Comparison of ENCODE assay signal across 8 cellular contexts in genomic region chr1:116666747-116667576, GRCh38. TPM values are rescaled to one million over a fixed set of nuclear protein-coding genes. Genes with fewer than 3 reads are reported as not detected.
DNase-seq lines count a peak whose midpoint lies in the region; ATAC-seq and TF ChIP-seq lines count a peak whose summit lies in the region.

No MANE protein-coding gene starts in this region.

- CTCF ChIA-PET in HCT116 (lab: Charles Lee), result interaction anchor here (1.0 to 1.2 kb wide), 2 partner anchors 11 to 71 kb away, joined by 3 to 5 read pairs; no protein-coding TSS in a partner anchor

- no CpG with 5 or more reads among the region's 62 CpGs for WGBS in neuronal stem cell (ENCODE audit: extremely low coverage in 2 of 2, insufficient read length in 2 of 2, insufficient replicate concordance in 1 of 2), 2 donors

- TF ChIP-seq CTCF in HCT116 (IDR thresholded peaks at IDR 0.05 in 2 of 3, conservative IDR thresholded peaks at IDR 0.05 in 1 of 3; ENCODE audit: borderline replicate concordance in 1 of 3, insufficient read depth in 1 of 3, low read depth in 2 of 3, low read length in 2 of 3) (no peak), WERI-Rb-1 (IDR thresholded peaks at IDR 0.05; ENCODE audit: low read depth, low read length) (no peak), fibroblast of lung (conservative IDR thresholded peaks at IDR 0.05 in 1 of 2, IDR thresholded peaks at IDR 0.05 in 1 of 2; ENCODE audit: low read depth in 1 of 2, low read length in 2 of 2) (no peak)

- no peak overlapping the region for H2BK12ac ChIP-seq in neuronal stem cell (ENCODE audit: low read length)

- no peaks in the 10 kb centered on the region for H3K9me2 ChIP-seq in HCT116 (ENCODE audit: insufficient read depth)

- H4K20me1 ChIP-seq in BLaER1 (peaks cover 24% of the 10 kb centered on the region), HCT116 (ENCODE audit: insufficient read depth) (no peaks in the 10 kb centered on the region), fibroblast of lung (ENCODE audit: control insufficient read depth, extremely low read depth, insufficient read depth, low read length) (no peaks in the 10 kb centered on the region)

- H4K8ac ChIP-seq in neuronal stem cell (ENCODE audit: low read depth, low read length), result no peak overlapping the region

- H3K9ac ChIP-seq in BLaER1 (peak overlapping the region; percentile 80), HCT116 (ENCODE audit: low read length) (peak overlapping the region; percentile 58), fibroblast of lung (ENCODE audit: insufficient read depth, low read length) (no peak overlapping the region), neuronal stem cell (ENCODE audit: low read depth, low read length, poor library complexity) (peak overlapping the region; percentile 56)

- no peak overlapping the region for H3K14ac ChIP-seq in neuronal stem cell (ENCODE audit: low read length)

- H3K9me3 ChIP-seq in BLaER1 (no peaks in the 10 kb centered on the region), HCT116 (ENCODE audit: control insufficient read depth in 1 of 2, insufficient read depth in 1 of 2, low read depth in 1 of 2, low read length in 2 of 2) (no peaks in the 10 kb centered on the region), WERI-Rb-1 (ENCODE audit: severe bottlenecking) (no peaks in the 10 kb centered on the region), fibroblast of lung (ENCODE audit: control insufficient read depth, insufficient read depth, low read depth, low read length) (no peaks in the 10 kb centered on the region), neuronal stem cell (replicated peaks in 1 of 2; ENCODE audit: control insufficient read depth in 2 of 2, insufficient read depth in 1 of 2, low read depth in 1 of 2, low read length in 2 of 2) (no peaks in the 10 kb centered on the region)

- H3K4me2 ChIP-seq in BLaER1 (peak overlapping the region; percentile 99), HCT116 (ENCODE audit: low read length) (peak overlapping the region; percentile 94), fibroblast of lung (ENCODE audit: extremely low read depth, insufficient read depth, low read length) (peak overlapping the region; percentile 70), neuronal stem cell (ENCODE audit: insufficient read depth, low read length, poor library complexity, severe bottlenecking) (peak overlapping the region; percentile 96)

- intact Hi-C loops in HCT116 (cut with micrococcal nuclease), result loop anchor here (2.0 kb wide), 1 partner anchor 24 kb away; no protein-coding TSS in a partner anchor

- RAD21 ChIA-PET in HCT116 (lab: Charles Lee; ENCODE audit: low non-redundant PET in 1 of 2, low total read pairs in 2 of 2, uncharacterized antibody in 2 of 2, unreplicated experiment in 2 of 2), result no interaction called here

- ATAC-seq in HCT116 (peak; percentile 45), GM21717 (IDR thresholded peaks at IDR 0.05; ENCODE audit: unreplicated experiment) (no peak), HG03135 (IDR thresholded peaks at IDR 0.05; ENCODE audit: unreplicated experiment) (no peak), HG02870 (IDR thresholded peaks at IDR 0.05; ENCODE audit: unreplicated experiment) (no peak)

- H3K4me1 ChIP-seq in BLaER1 (peaks cover 50% of the 10 kb centered on the region), HCT116 (ENCODE audit: control insufficient read depth in 1 of 2, insufficient read depth in 2 of 2, low read length in 2 of 2) (peaks cover 3 to 17% of the 10 kb centered on the region in 2 experiments; a peak in 3 of 4 replicates), fibroblast of lung (ENCODE audit: control insufficient read depth, extremely low read depth, insufficient read depth, low read length) (no peaks in the 10 kb centered on the region), neuronal stem cell (ENCODE audit: control insufficient read depth in 2 of 2, insufficient read depth in 1 of 2, low read depth in 1 of 2, low read length in 2 of 2) (peaks cover 3 to 17% of the 10 kb centered on the region in 2 donors)

- no peak for TF ChIP-seq POLR2A in HCT116 (IDR thresholded peaks at IDR 0.05; ENCODE audit: borderline replicate concordance, extremely low read depth, insufficient read depth, insufficient read length)

- no peak overlapping the region for H3K4ac ChIP-seq in neuronal stem cell (ENCODE audit: low read length)

- no peak overlapping the region for H2BK120ac ChIP-seq in neuronal stem cell (ENCODE audit: low read depth, low read length)

- H3K27ac ChIP-seq in BLaER1 (peak overlapping the region; percentile 74), HCT116 (ENCODE audit: low read depth, low read length) (no peak overlapping the region), WERI-Rb-1 (no peak overlapping the region), fibroblast of lung (ENCODE audit: insufficient read depth, low read length) (no peak overlapping the region), neuronal stem cell (replicated peaks; ENCODE audit: low read length) (no peak overlapping the region)

- H3K27me3 ChIP-seq in BLaER1 (no peaks in the 10 kb centered on the region), HCT116 (ENCODE audit: insufficient read depth, low read length) (no peaks in the 10 kb centered on the region), WERI-Rb-1 (ENCODE audit: insufficient read depth, low read depth, severe bottlenecking) (no peaks in the 10 kb centered on the region), fibroblast of lung (ENCODE audit: control insufficient read depth, insufficient read depth, low read length) (peaks cover 19% of the 10 kb centered on the region), neuronal stem cell (ENCODE audit: control insufficient read depth in 3 of 3, insufficient read depth in 3 of 3, low read depth in 1 of 3, low read length in 3 of 3) (peaks cover 0 to 52% (median 5%) of the 10 kb centered on the region in 3 experiments)

- no peaks in the 10 kb centered on the region for H3K79me2 ChIP-seq in HCT116 (ENCODE audit: insufficient read depth, low read length)
- no peaks in the 10 kb centered on the region for H3K79me2 ChIP-seq in fibroblast of lung (ENCODE audit: control insufficient read depth, insufficient read depth, low read length)

- H3K18ac ChIP-seq in neuronal stem cell (ENCODE audit: low read length), result peak overlapping the region; percentile 87

- H2AK5ac ChIP-seq in neuronal stem cell (ENCODE audit: low read depth, low read length), result no peak overlapping the region

- peaks cover 3% of the 10 kb centered on the region for H3K79me1 ChIP-seq in neuronal stem cell (ENCODE audit: low read depth, low read length)

- H3K4me3 ChIP-seq in BLaER1 (peak overlapping the region; percentile 87), HCT116 (replicated peaks in 1 of 2; ENCODE audit: low read depth in 1 of 2, low read length in 2 of 2) (peak overlapping the region; percentile 58 to 78), WERI-Rb-1 (ENCODE audit: low read depth, low read length) (peak overlapping the region; percentile 83), fibroblast of lung (replicated peaks in 1 of 4; ENCODE audit: control extremely low read depth in 1 of 4, insufficient read depth in 1 of 4, low read depth in 3 of 4, low read length in 4 of 4) (peak overlapping the region; percentile 1 to 49 (median 22)), neuronal stem cell (ENCODE audit: low read length in 2 of 2) (peak overlapping the region; percentile 55 to 91)

- H2BK15ac ChIP-seq in neuronal stem cell (ENCODE audit: low read length), result peak overlapping the region; percentile 5

- no peak overlapping the region for H4K91ac ChIP-seq in neuronal stem cell (ENCODE audit: low read depth, low read length, poor library complexity)

- H3K23ac ChIP-seq in neuronal stem cell (ENCODE audit: low read depth, low read length, poor library complexity), result no peak overlapping the region

- DNase-seq in HCT116 (ENCODE audit: low read depth, low spot score) (no peak), WERI-Rb-1 (no peak), fibroblast of lung (ENCODE audit: low read depth in 2 of 2) (no peak), neuronal stem cell (ENCODE audit: low spot score) (peak; percentile 24)

- POLR2A ChIA-PET in HCT116 (lab: Charles Lee), result no interaction called here

- no TSS peak for BruUV-seq in HCT116 (replicated peaks; lab: Mats Ljungman, UMichigan)

- no peak overlapping the region for H2AFZ ChIP-seq in HCT116 (ENCODE audit: low read depth, low read length, poor library complexity, severe bottlenecking)
- H2AFZ ChIP-seq in fibroblast of lung (ENCODE audit: low read length), result no peak overlapping the region
- peak overlapping the region; percentile 98 for H2AFZ ChIP-seq in neuronal stem cell (ENCODE audit: low read length)

- H2BK5ac ChIP-seq in neuronal stem cell (ENCODE audit: low read length), result no peak overlapping the region

- TF ChIP-seq RAD21 in HCT116 (IDR thresholded peaks at IDR 0.05; ENCODE audit: low read depth), result no peak

- peaks cover 7% of the 10 kb centered on the region for H3K36me3 ChIP-seq in BLaER1
- no peaks in the 10 kb centered on the region for H3K36me3 ChIP-seq in HCT116 (ENCODE audit: control insufficient read depth in 1 of 2, insufficient read depth in 2 of 2, low read length in 2 of 2)
- H3K36me3 ChIP-seq in WERI-Rb-1, result no peaks in the 10 kb centered on the region
- H3K36me3 ChIP-seq in fibroblast of lung (ENCODE audit: control insufficient read depth, insufficient read depth, low read length), result no peaks in the 10 kb centered on the region
- H3K36me3 ChIP-seq in neuronal stem cell (replicated peaks in 1 of 2; ENCODE audit: control insufficient read depth in 2 of 2, insufficient read depth in 2 of 2, low read length in 2 of 2), result no peaks in the 10 kb centered on the region

TF ChIP-seq in HCT116, 20 proteins besides CTCF, POLR2A, EP300 and RAD21:
- TF ChIP-seq SIN3A (IDR thresholded peaks at IDR 0.05; ENCODE audit: low read depth) (no peak), ATF3 (IDR thresholded peaks at IDR 0.05) (no peak), EZH2 (IDR thresholded peaks at IDR 0.05) (no peak), SP1 (IDR thresholded peaks at IDR 0.05; ENCODE audit: low read depth) (no peak), ELF1 (IDR thresholded peaks at IDR 0.05; ENCODE audit: borderline replicate concordance, low read depth) (no peak), FOSL1 (IDR thresholded peaks at IDR 0.05; ENCODE audit: low read depth) (no peak), ZNF274 (IDR thresholded peaks at IDR 0.05; ENCODE audit: low read depth, low read length) (no peak), EZH2phosphoT487 (IDR thresholded peaks at IDR 0.05; ENCODE audit: borderline replicate concordance) (no peak), TCF7L2 (IDR thresholded peaks at IDR 0.05; ENCODE audit: borderline replicate concordance, extremely low read depth, insufficient read depth, insufficient read length) (no peak)

RNA-seq across cellular contexts. Expression of gene IGSF3, which starts 0.6 kb away (rescaled TPM):
- total RNA-seq in HCT116 (2021; ENCODE audit: unreplicated experiment) (18.6 TPM), fibroblast of lung (under 0.01 TPM in 2 replicates)
- polyA plus RNA-seq in HCT116 (2012), result 14.1 and 15.5 TPM in 2 replicates
- polyA plus RNA-seq in fibroblast of lung, result 0.02 TPM in 2 replicates
- 0.02 and 0.03 TPM in 2 replicates for polyA plus RNA-seq in fibroblast of lung (2012)
- polyA minus RNA-seq in fibroblast of lung (ENCODE audit: low replicate concordance), result not detected in 2 replicates
- polyA plus RNA-seq in neuronal stem cell (2013, experiment 1 of 2), result 12.7 TPM
- polyA plus RNA-seq in neuronal stem cell (2013, experiment 2 of 2), result 13.8 TPM

Comparison
In these comparisons a context has a peak if more than half of its experiments do, and no peak if none do; other contexts are left out.
1. H3K4me3 ChIP-seq: peak in every context shown above with its lines; median percentile 87 in BLaER1; 83 in WERI-Rb-1; 73 in neuronal stem cell; 68 in HCT116; 22 in fibroblast of lung.
2. RNA of gene IGSF3, which starts 0.6 kb away (total RNA-seq): 18.6 TPM in HCT116 (single experiment); under 0.01 TPM in fibroblast of lung; every median in the first group is over 10 times any median in the second.
3. Peak in every context shown above with its lines, with median percentiles within 50 percentile points of each other: H3K4me2 ChIP-seq.